1 cellular context compared by ENCODE assay signal in the genomic region with DNA sequence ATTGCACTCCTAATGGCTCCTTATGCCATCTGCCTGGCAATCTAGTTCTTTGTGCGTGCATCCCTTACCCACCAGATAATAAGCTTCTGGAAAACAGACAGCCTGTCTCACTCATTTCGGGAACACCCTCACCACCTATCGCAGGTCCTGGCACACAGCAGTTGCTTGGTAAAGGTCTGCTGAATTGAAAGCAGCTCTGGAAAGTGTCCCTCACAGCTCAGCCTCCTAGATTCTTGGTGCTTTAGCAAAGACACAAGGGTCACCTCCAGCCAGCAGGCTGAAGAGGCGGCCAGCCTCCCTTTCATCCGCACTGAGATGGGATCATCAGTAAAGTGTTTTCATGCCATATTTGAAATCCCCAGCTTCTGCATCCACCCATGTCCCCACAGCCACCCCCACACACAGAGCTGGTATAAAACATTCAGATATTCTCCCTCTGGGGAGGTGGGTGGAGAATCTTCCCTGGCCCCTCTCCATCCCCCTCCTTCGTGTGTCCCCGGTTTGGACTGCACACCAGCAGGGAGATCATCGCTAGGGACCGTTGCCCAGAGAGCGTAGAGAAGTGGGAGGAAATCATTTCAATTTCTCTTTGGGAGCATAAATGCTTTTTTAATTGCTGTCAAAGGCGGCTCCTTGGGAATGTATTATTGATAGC.
TF ChIP-seq lines count a peak whose summit lies in the region.

No MANE protein-coding gene starts in this region.

TF ChIP-seq in SK-N-SH, 30 proteins besides CTCF, POLR2A, EP300 and RAD21:
- TF ChIP-seq, protein P1, sequence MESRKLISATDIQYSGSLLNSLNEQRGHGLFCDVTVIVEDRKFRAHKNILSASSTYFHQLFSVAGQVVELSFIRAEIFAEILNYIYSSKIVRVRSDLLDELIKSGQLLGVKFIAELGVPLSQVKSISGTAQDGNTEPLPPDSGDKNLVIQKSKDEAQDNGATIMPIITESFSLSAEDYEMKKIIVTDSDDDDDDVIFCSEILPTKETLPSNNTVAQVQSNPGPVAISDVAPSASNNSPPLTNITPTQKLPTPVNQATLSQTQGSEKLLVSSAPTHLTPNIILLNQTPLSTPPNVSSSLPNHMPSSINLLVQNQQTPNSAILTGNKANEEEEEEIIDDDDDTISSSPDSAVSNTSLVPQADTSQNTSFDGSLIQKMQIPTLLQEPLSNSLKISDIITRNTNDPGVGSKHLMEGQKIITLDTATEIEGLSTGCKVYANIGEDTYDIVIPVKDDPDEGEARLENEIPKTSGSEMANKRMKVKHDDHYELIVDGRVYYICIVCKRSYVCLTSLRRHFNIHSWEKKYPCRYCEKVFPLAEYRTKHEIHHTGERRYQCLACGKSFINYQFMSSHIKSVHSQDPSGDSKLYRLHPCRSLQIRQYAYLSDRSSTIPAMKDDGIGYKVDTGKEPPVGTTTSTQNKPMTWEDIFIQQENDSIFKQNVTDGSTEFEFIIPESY (IDR thresholded peaks at IDR 0.05; ENCODE audit: borderline replicate concordance, low read depth) = no peak
- no peak for TF ChIP-seq FOXJ3 (CRISPR knock-in tag; IDR thresholded peaks at IDR 0.05)
- TF ChIP-seq, protein P2, sequence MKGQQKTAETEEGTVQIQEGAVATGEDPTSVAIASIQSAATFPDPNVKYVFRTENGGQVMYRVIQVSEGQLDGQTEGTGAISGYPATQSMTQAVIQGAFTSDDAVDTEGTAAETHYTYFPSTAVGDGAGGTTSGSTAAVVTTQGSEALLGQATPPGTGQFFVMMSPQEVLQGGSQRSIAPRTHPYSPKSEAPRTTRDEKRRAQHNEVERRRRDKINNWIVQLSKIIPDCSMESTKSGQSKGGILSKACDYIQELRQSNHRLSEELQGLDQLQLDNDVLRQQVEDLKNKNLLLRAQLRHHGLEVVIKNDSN (IDR thresholded peaks at IDR 0.05; ENCODE audit: borderline replicate concordance, low read depth) = no peak
- TF ChIP-seq FOSL2 (IDR thresholded peaks at IDR 0.05; ENCODE audit: borderline replicate concordance, low read depth) = no peak
- no peak for TF ChIP-seq GATA2 (CRISPR knock-in tag; IDR thresholded peaks at IDR 0.05)
- TF ChIP-seq FOXM1 (IDR thresholded peaks at IDR 0.05; ENCODE audit: low read depth) = no peak
- no peak for TF ChIP-seq NFIC (IDR thresholded peaks at IDR 0.05; ENCODE audit: borderline replicate concordance)
- no peak for TF ChIP-seq JUND (IDR thresholded peaks at IDR 0.05)
- TF ChIP-seq RCOR1 (IDR thresholded peaks at IDR 0.05; ENCODE audit: low read length) = no peak
